ENCODE assay signal across 1 cellular context in the genomic region with DNA sequence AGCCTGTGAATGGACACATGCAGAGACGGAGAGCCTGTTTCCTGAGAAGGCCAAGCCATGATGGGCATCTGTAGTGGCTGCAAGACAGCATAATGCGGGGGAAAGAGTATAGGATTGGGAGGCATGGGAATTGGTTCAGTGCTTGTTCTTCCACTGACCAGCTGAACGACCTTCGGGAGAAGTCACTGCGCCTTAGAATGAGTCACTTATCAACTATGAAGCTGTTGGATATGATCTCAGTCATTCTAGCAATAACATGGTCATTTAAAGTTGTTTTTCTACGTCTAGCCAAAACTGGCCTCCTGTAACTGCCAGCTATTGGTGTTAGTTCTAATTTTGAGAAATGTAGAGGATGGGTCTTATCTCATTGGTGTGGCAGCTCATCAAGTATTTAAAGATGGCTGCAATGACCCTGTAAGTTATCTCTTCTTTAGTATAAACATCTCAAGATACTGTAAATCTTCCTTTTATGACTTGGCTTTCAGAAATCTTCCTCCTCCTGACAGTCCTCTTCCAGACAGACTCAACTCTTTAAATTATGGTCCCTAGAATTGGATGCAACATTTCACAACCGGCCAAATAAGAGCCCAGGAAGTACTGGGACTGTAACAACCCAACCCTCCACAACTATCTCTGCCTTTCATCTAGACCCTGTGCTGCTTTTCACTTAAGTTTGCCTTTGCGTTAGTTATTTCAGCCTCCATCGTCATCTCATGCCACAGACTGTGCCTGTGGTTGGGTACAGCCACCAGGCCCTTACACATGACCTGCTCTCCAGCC.
TF ChIP-seq lines count a peak whose summit lies in the region.

No MANE protein-coding gene starts in this region.

TF ChIP-seq in SK-N-SH, 30 proteins besides CTCF, POLR2A, EP300 and RAD21 (continued from another document):
- TF ChIP-seq, protein P1, sequence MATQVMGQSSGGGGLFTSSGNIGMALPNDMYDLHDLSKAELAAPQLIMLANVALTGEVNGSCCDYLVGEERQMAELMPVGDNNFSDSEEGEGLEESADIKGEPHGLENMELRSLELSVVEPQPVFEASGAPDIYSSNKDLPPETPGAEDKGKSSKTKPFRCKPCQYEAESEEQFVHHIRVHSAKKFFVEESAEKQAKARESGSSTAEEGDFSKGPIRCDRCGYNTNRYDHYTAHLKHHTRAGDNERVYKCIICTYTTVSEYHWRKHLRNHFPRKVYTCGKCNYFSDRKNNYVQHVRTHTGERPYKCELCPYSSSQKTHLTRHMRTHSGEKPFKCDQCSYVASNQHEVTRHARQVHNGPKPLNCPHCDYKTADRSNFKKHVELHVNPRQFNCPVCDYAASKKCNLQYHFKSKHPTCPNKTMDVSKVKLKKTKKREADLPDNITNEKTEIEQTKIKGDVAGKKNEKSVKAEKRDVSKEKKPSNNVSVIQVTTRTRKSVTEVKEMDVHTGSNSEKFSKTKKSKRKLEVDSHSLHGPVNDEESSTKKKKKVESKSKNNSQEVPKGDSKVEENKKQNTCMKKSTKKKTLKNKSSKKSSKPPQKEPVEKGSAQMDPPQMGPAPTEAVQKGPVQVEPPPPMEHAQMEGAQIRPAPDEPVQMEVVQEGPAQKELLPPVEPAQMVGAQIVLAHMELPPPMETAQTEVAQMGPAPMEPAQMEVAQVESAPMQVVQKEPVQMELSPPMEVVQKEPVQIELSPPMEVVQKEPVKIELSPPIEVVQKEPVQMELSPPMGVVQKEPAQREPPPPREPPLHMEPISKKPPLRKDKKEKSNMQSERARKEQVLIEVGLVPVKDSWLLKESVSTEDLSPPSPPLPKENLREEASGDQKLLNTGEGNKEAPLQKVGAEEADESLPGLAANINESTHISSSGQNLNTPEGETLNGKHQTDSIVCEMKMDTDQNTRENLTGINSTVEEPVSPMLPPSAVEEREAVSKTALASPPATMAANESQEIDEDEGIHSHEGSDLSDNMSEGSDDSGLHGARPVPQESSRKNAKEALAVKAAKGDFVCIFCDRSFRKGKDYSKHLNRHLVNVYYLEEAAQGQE (IDR thresholded peaks at IDR 0.05; ENCODE audit: low read depth, low read length) = no peak
- TF ChIP-seq NFIC (IDR thresholded peaks at IDR 0.05; ENCODE audit: borderline replicate concordance) = peak; percentile 9; the same call in 1 of the 2 replicates
- TF ChIP-seq, protein P2, sequence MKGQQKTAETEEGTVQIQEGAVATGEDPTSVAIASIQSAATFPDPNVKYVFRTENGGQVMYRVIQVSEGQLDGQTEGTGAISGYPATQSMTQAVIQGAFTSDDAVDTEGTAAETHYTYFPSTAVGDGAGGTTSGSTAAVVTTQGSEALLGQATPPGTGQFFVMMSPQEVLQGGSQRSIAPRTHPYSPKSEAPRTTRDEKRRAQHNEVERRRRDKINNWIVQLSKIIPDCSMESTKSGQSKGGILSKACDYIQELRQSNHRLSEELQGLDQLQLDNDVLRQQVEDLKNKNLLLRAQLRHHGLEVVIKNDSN (IDR thresholded peaks at IDR 0.05; ENCODE audit: borderline replicate concordance, low read depth) = no peak
- no peak for TF ChIP-seq ELF1 (IDR thresholded peaks at IDR 0.05)
- TF ChIP-seq TEAD4 (IDR thresholded peaks at IDR 0.05; ENCODE audit: borderline replicate concordance, insufficient read depth) = no peak
- TF ChIP-seq NRF1 (IDR thresholded peaks at IDR 0.05; ENCODE audit: low read depth, low read length) = no peak
- TF ChIP-seq FOSL2 (IDR thresholded peaks at IDR 0.05; ENCODE audit: borderline replicate concordance, low read depth) = peak; percentile 57
